ENCODE assay signal across 1 cellular context in the genomic region with DNA sequence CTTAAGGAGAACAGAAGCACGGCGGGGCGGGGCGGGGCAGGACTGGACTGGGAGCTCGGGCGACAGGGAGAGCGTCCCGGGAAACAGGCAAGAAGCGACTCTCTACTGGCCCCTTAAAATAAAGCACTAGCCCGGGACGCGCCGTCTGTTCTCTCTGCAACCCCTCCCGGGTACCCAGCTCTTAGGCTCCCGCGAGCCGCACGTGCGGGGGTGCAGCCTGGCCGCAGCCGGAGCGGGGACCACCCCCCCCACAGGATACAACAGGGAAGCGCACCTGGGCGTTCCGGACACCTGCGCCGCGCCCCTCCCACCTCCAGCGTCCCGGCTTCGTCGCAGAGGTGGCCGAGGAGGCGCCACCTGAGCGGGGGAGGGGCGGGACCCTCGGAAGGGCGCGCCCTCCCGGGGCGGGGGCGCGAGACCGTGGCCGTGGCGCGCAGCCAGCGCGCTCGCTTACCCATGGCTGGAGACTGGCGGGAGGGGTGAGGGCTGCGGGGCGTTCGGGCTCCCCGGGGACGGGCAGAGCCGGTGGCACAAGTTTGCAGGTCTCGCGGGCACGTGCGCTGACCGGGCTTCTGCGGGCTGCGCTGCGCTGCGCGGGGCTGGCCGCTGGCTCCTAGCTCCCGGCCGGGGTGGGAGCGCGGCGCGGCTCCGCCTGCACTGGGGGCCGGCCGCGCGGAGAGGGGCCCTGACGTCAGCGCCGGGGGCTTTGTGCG.
TF ChIP-seq lines count a peak whose summit lies in the region.

No MANE protein-coding gene starts in this region.

TF ChIP-seq in H1, 55 proteins besides CTCF, POLR2A, EP300 and RAD21 (continued from another document):
- no peak for TF ChIP-seq EGR1 (IDR thresholded peaks at IDR 0.05; ENCODE audit: borderline replicate concordance, low read depth, low read length)
- no peak for TF ChIP-seq CBX5 (IDR thresholded peaks at IDR 0.05; ENCODE audit: low read depth, low read length)
- no peak for TF ChIP-seq CHD7 (IDR thresholded peaks at IDR 0.05; ENCODE audit: insufficient replicate concordance, low read length)
- TF ChIP-seq SRF (IDR thresholded peaks at IDR 0.05; ENCODE audit: low read depth, low read length) = no peak
- no peak for TF ChIP-seq GABPA (IDR thresholded peaks at IDR 0.05; ENCODE audit: borderline replicate concordance, insufficient read depth, low read length)
- TF ChIP-seq POU5F1 (IDR thresholded peaks at IDR 0.05; ENCODE audit: low read depth, low read length) = no peak
- TF ChIP-seq CHD2 (IDR thresholded peaks at IDR 0.05; ENCODE audit: low read length) = no peak
- no peak for TF ChIP-seq ATF3 (IDR thresholded peaks at IDR 0.05; ENCODE audit: insufficient read depth, low read depth, low read length)
- no peak for TF ChIP-seq RXRA (IDR thresholded peaks at IDR 0.05; ENCODE audit: insufficient read depth, low read depth, low read length)
- TF ChIP-seq, protein P1, sequence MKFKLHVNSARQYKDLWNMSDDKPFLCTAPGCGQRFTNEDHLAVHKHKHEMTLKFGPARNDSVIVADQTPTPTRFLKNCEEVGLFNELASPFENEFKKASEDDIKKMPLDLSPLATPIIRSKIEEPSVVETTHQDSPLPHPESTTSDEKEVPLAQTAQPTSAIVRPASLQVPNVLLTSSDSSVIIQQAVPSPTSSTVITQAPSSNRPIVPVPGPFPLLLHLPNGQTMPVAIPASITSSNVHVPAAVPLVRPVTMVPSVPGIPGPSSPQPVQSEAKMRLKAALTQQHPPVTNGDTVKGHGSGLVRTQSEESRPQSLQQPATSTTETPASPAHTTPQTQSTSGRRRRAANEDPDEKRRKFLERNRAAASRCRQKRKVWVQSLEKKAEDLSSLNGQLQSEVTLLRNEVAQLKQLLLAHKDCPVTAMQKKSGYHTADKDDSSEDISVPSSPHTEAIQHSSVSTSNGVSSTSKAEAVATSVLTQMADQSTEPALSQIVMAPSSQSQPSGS (IDR thresholded peaks at IDR 0.05; ENCODE audit: low read length) = no peak
- TF ChIP-seq TAF7 (optimal IDR thresholded peaks at IDR 0.05; ENCODE audit: borderline replicate concordance, low read depth, low read length) = peak; percentile 14
- TF ChIP-seq HDAC2 (IDR thresholded peaks at IDR 0.05; ENCODE audit: borderline replicate concordance in 1 of 2, low read depth in 2 of 2, low read length in 2 of 2) = no peak
- TF ChIP-seq SUZ12 (IDR thresholded peaks at IDR 0.05; ENCODE audit: low read length) = no peak
- no peak for TF ChIP-seq YY1 (IDR thresholded peaks at IDR 0.05; ENCODE audit: low read depth, low read length)
- peak; percentile 26; the same call in 1 of the 2 replicates for TF ChIP-seq CREB1 (IDR thresholded peaks at IDR 0.05)
- no peak for TF ChIP-seq CTBP2 (IDR thresholded peaks at IDR 0.05; ENCODE audit: borderline replicate concordance, insufficient read depth, insufficient read length, low read length)
- no peak for TF ChIP-seq TEAD4 (IDR thresholded peaks at IDR 0.05; ENCODE audit: low read depth, low read length)
- no peak for TF ChIP-seq SIN3A (conservative IDR thresholded peaks at IDR 0.05 in 1 of 2, IDR thresholded peaks at IDR 0.05 in 1 of 2; ENCODE audit: low read depth in 1 of 2, low read length in 2 of 2)
- no peak for TF ChIP-seq SP1 (IDR thresholded peaks at IDR 0.05; ENCODE audit: low read depth, low read length)
- no peak for TF ChIP-seq TBP (IDR thresholded peaks at IDR 0.05; ENCODE audit: low read depth, low read length)
- peak; percentile 25 for TF ChIP-seq KDM4A (IDR thresholded peaks at IDR 0.05; ENCODE audit: low read depth, low read length, severe bottlenecking)
- TF ChIP-seq RNF2 (IDR thresholded peaks at IDR 0.05; ENCODE audit: borderline replicate concordance, low read depth, low read length, missing control alignments, poor library complexity, severe bottlenecking) = no peak
- TF ChIP-seq MAX (IDR thresholded peaks at IDR 0.05) = 0 out of 2 replicates have a peak, but pooled peaks have one; percentile 58
- no peak for TF ChIP-seq POLR2AphosphoS5 (IDR thresholded peaks at IDR 0.05; ENCODE audit: low read depth, low read length)
- no peak for TF ChIP-seq HDAC6 (IDR thresholded peaks at IDR 0.05; ENCODE audit: low read depth, low read length)
- no peak for TF ChIP-seq BRCA1 (IDR thresholded peaks at IDR 0.05; ENCODE audit: low read depth, low read length)
- no peak for TF ChIP-seq RBBP5 (IDR thresholded peaks at IDR 0.05; ENCODE audit: borderline replicate concordance, low read depth, low read length)
- no peak for TF ChIP-seq SP4 (IDR thresholded peaks at IDR 0.05; ENCODE audit: low read length)
- no peak for TF ChIP-seq ASH2L (IDR thresholded peaks at IDR 0.05; ENCODE audit: low read length)
TF ChIP-seq in H1: peak in this region for 6.
